In genomic region chr1:156703741-156704140, GRCh38 we compare ENCODE assay signal across 13 cellular contexts. TPM values are rescaled to one million over a fixed set of nuclear protein-coding genes. Genes with fewer than 3 reads are reported as not detected.
A peak's percentile ranks its signal among the peaks of the same experiment; 100 is the strongest.
DNase-seq lines count a peak whose midpoint lies in the region; ATAC-seq and TF ChIP-seq lines count a peak whose summit lies in the region.
"Had no signal": no experiment of that assay in that cellular context is flagged by ENCODE, and none has a peak within 500 bp of the region (broad histone marks: within the 10 kb centered on the region; RNA-seq: fewer than 3 reads in every experiment).

No MANE protein-coding gene starts in this region.

- H3K27me3 ChIP-seq in PC-9 (ENCODE audit: insufficient read depth, low read depth) (no peaks in the 10 kb centered on the region), smooth muscle cell (ENCODE audit: low read depth) (no peaks in the 10 kb centered on the region), aorta (ENCODE audit: control insufficient read depth in 1 of 2, insufficient read depth in 2 of 2, low read length in 1 of 2) (no peaks in the 10 kb centered on the region)

- BruUV-seq in PC-9 (replicated peaks; lab: Mats Ljungman, UMichigan) = no TSS peak

- ATAC-seq in GM21515 (IDR thresholded peaks at IDR 0.05; ENCODE audit: unreplicated experiment) = no peak
- ATAC-seq in HG02870 (IDR thresholded peaks at IDR 0.05; ENCODE audit: unreplicated experiment) = no peak
- no peak for ATAC-seq in aorta (ENCODE audit: low FRiP score)

- H3K4me1 ChIP-seq in PC-9 (replicated peaks; ENCODE audit: insufficient read depth) = peaks cover 25% of the 10 kb centered on the region
- peaks cover 38% of the 10 kb centered on the region for H3K4me1 ChIP-seq in smooth muscle cell (ENCODE audit: low read depth)
- no peaks in the 10 kb centered on the region for H3K4me1 ChIP-seq in aorta (ENCODE audit: control insufficient read depth in 1 of 2, insufficient read depth in 2 of 2, low read length in 2 of 2)

- H3K27ac ChIP-seq in PC-9 = no peak overlapping the region
- H3K27ac ChIP-seq in smooth muscle cell (ENCODE audit: low read depth) = no peak overlapping the region
- H3K27ac ChIP-seq in aorta (ENCODE audit: low read depth in 1 of 2, low read length in 2 of 2) = no peak overlapping the region
- H3K27ac ChIP-seq: neutrophil had no signal

- TF ChIP-seq CTCF in PC-9 (conservative IDR thresholded peaks at IDR 0.05) (no peak; the same call in 1 of the 2 replicates), foreskin fibroblast (IDR thresholded peaks at IDR 0.05; ENCODE audit: low read depth, low read length) (no peak), smooth muscle cell (IDR thresholded peaks at IDR 0.05; ENCODE audit: borderline replicate concordance, insufficient read depth, poor library complexity, severe bottlenecking) (no peak)

- H3K36me3 ChIP-seq in PC-9 (ENCODE audit: low read depth) (no peaks in the 10 kb centered on the region; the same call in 1 of the 2 replicates), smooth muscle cell (ENCODE audit: low read depth) (no peaks in the 10 kb centered on the region), aorta (ENCODE audit: control insufficient read depth in 1 of 2, insufficient read depth in 2 of 2, low read length in 1 of 2) (no peaks in the 10 kb centered on the region)
- H3K36me3 ChIP-seq: neutrophil had no signal

- H3K9me3 ChIP-seq in PC-9 (ENCODE audit: insufficient read depth, low read depth) (no peaks in the 10 kb centered on the region), smooth muscle cell (replicated peaks; ENCODE audit: low read depth) (no peaks in the 10 kb centered on the region), aorta (ENCODE audit: control insufficient read depth, low read length) (no peaks in the 10 kb centered on the region)
- H3K9me3 ChIP-seq: neutrophil had no signal

- CTCF ChIA-PET in PC-9 (lab: Charles Lee) = interaction anchor here (8.4 kb wide), 1 partner anchor 13 kb away, joined by 109 read pairs; no protein-coding TSS in a partner anchor

- no peak overlapping the region for H3K9ac ChIP-seq in smooth muscle cell (ENCODE audit: low read depth)

- H3K4me3 ChIP-seq in PC-9 (peak overlapping the region; percentile 79; the same call in 1 of the 2 replicates), foreskin fibroblast (ENCODE audit: low read depth in 1 of 2, low read length in 2 of 2) (peak overlapping the region; percentile 74 to 83), smooth muscle cell (peak overlapping the region; percentile 54), aorta (ENCODE audit: low read length in 2 of 2) (no peak overlapping the region)

- no peak overlapping the region for H2AFZ ChIP-seq in PC-9
- H2AFZ ChIP-seq in smooth muscle cell (ENCODE audit: low read depth) = no peak overlapping the region

- no peaks in the 10 kb centered on the region for H3K9me2 ChIP-seq in PC-9 (ENCODE audit: insufficient read depth)

- H3K79me2 ChIP-seq in PC-9 (ENCODE audit: low read depth) = peaks cover 30% of the 10 kb centered on the region
- peaks cover 12% of the 10 kb centered on the region for H3K79me2 ChIP-seq in smooth muscle cell (ENCODE audit: low read depth)

- peak overlapping the region; percentile 92 for H3K4me2 ChIP-seq in PC-9
- peak overlapping the region; percentile 91 for H3K4me2 ChIP-seq in smooth muscle cell

- H3F3A ChIP-seq in PC-9 (ENCODE audit: insufficient read depth, low read depth) (peaks cover 10% of the 10 kb centered on the region), smooth muscle cell (ENCODE audit: low read depth) (no peaks in the 10 kb centered on the region)

- WGBS in smooth muscle cell (ENCODE audit: low lambda C conversion rate) = 9% methylated on average over 4 of the region's 4 CpGs
- WGBS in aorta, 2 donors = 50% methylated on average over 4 of the region's 4 CpGs

- H4K20me1 ChIP-seq in PC-9 (ENCODE audit: insufficient read depth) = no peaks in the 10 kb centered on the region
- H4K20me1 ChIP-seq in smooth muscle cell (ENCODE audit: low read depth) = peaks cover 43% of the 10 kb centered on the region

- intact Hi-C loops in PC-9 (cut with micrococcal nuclease; ENCODE audit: unreplicated experiment) (no loop called here), aorta (cut with DNase I) (no loop called here)

- POLR2A ChIA-PET in PC-9 (lab: Charles Lee; ENCODE audit: unreplicated experiment) = interaction anchor here (0.6 kb wide), 1 partner anchor 203 kb away, joined by 15 read pairs; the partner anchor contains the start of gene MEF2D

- peak; percentile 14 to 58 for DNase-seq in NCI-H524 (lab: John Stamatoyannopoulos, UW)
- no peak for DNase-seq in NCI-H524 treated with DMSO at 0.1 percent for 48 hours (lab: John Stamatoyannopoulos, UW)
- DNase-seq in PC-9 = no peak
- peak in 1 of 2 donors; percentile 47 for DNase-seq in foreskin fibroblast
- DNase-seq in smooth muscle cell (lab: John Stamatoyannopoulos, UW; ENCODE audit: unreplicated experiment) = no peak
- no peak for DNase-seq in aorta
- DNase-seq: activated B cell treated with CpG ODN at 0.5 μM for 24 hours; activated gamma-delta T cell treated with Interleukin-2 at 50 U/mL for 16 hours; effector CD4-positive, alpha-beta T cell; NCI-H1436 had no signal

RNA-seq across cellular contexts. Expression of gene CRABP2, which starts 1.6 kb away (rescaled TPM):
- total RNA-seq in PC-9 (2021) = 142 and 286 TPM in 2 replicates
- total RNA-seq in smooth muscle cell = 69.4 and 86.6 TPM in 2 replicates
- polyA plus RNA-seq in smooth muscle cell = 145 and 277 TPM in 2 replicates
- 10 to 100 TPM in 1 of 2 donors, 1 to 10 TPM in 1; 3.8 to 34.4 TPM for total RNA-seq in aorta
- 1 to 10 TPM; 6.5 to 7.8 TPM for polyA plus RNA-seq in aorta

RNA-seq across cellular contexts. Expression of gene METTL25B, which starts 24.5 kb away (rescaled TPM):
- total RNA-seq in PC-9 (2021) = 51.0 and 77.7 TPM in 2 replicates
- total RNA-seq in smooth muscle cell = 5.4 and 11.0 TPM in 2 replicates
- polyA plus RNA-seq in smooth muscle cell = 17.5 and 21.7 TPM in 2 replicates
- total RNA-seq in aorta = 10 to 100 TPM; 20.7 to 33.6 TPM
- polyA plus RNA-seq in aorta = 10 to 100 TPM; 24.2 to 46.2 TPM

RNA-seq across cellular contexts. Expression of gene ISG20L2, which starts 24.8 kb away (rescaled TPM):
- total RNA-seq in PC-9 (2021) = 25.4 and 33.2 TPM in 2 replicates
- total RNA-seq in smooth muscle cell = 13.8 and 20.3 TPM in 2 replicates
- 17.4 and 19.2 TPM in 2 replicates for polyA plus RNA-seq in smooth muscle cell
- 10 to 100 TPM; 20.6 to 26.9 TPM for total RNA-seq in aorta
- 10 to 100 TPM; 11.7 to 20.2 TPM for polyA plus RNA-seq in aorta

RNA-seq across cellular contexts. Expression of gene NES, which starts 26.5 kb away (rescaled TPM):
- total RNA-seq in PC-9 (2021) (6.8 and 7.0 TPM in 2 replicates), smooth muscle cell (27.1 and 28.5 TPM in 2 replicates), aorta (10 to 100 TPM; 47.9 to 57.2 TPM)
- polyA plus RNA-seq in smooth muscle cell (11.3 and 23.3 TPM in 2 replicates), aorta (1 to 10 TPM; 5.5 to 8.0 TPM)
- total RNA-seq: activated B cell treated with CpG ODN at 0.5 μM for 24 hours had no signal

RNA-seq across cellular contexts. Expression of gene MRPL24, which starts 37.1 kb away (rescaled TPM):
- 74.1 and 85.3 TPM in 2 replicates for total RNA-seq in PC-9 (2021)
- 16.5 and 29.3 TPM in 2 replicates for total RNA-seq in smooth muscle cell
- polyA plus RNA-seq in smooth muscle cell = 68.6 and 79.6 TPM in 2 replicates
- total RNA-seq in aorta = 10 to 100 TPM; 44.0 to 46.1 TPM
- 10 to 100 TPM; 68.5 to 73.1 TPM for polyA plus RNA-seq in aorta

Comparison
In these comparisons a context has a peak if more than half of its experiments do, and no peak if none do; other contexts are left out.
1. DNase-seq: peak in NCI-H524 (2 of 2); none in NCI-H524 treated with DMSO at 0.1 percent for 48 hours (single experiment), PC-9 (0 of 2), smooth muscle cell (single experiment) and aorta (0 of 2).
2. H3K4me3 ChIP-seq: peak in PC-9 (single experiment), foreskin fibroblast (2 of 2) and smooth muscle cell (single experiment); none in aorta (0 of 2).